In genomic region chr13:109900723-109901122, GRCh38 we compare ENCODE assay signal across 1 cellular context.
TF ChIP-seq lines count a peak whose summit lies in the region.

No MANE protein-coding gene starts in this region.

TF ChIP-seq in GM23338, 12 proteins besides CTCF, POLR2A, EP300 and RAD21 (continued from another document):
- TF ChIP-seq ZNF462 (CRISPR knock-in tag; IDR thresholded peaks at IDR 0.05) = no peak
- TF ChIP-seq ETS1 (IDR thresholded peaks at IDR 0.05) = no peak
- no peak for TF ChIP-seq EZH2phosphoT487 (IDR thresholded peaks at IDR 0.05; ENCODE audit: unreplicated experiment)
- no peak for TF ChIP-seq ZNF114 (CRISPR knock-in tag; IDR thresholded peaks at IDR 0.05)
